Comparison of ENCODE assay signal across 1 cellular context in the genomic region with DNA sequence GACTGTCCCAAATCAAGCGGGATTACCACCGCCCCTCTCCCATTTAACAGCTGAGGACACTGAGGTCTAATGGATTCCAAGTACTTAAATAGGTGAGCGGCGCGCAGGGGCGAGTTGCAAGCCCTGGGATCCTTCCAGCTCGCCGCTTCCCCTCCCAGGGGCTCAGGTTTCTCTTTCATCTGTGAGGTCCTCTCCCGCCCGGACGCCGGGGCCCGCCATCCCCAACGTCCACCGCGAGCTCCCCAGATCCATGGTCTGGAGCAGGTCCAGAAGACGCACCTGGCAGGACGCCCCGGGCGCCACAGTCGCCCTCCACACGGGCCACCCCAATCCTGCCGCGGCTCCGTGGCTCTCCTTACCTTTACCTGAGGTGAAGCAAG.
TF ChIP-seq lines count a peak whose summit lies in the region.

No MANE protein-coding gene starts in this region.

TF ChIP-seq in HepG2, 621 proteins besides CTCF, POLR2A, EP300 and RAD21 (continued from another document and continues in another):
- TF ChIP-seq BCLAF1 (IDR thresholded peaks at IDR 0.05) (no peak), HES4 (CRISPR knock-in tag; IDR thresholded peaks at IDR 0.05; ENCODE audit: borderline replicate concordance) (no peak), ZNF331 (CRISPR knock-in tag; IDR thresholded peaks at IDR 0.05) (no peak), ZKSCAN8 (CRISPR knock-in tag; IDR thresholded peaks at IDR 0.05; ENCODE audit: borderline replicate concordance) (no peak), ZNF224 (CRISPR knock-in tag; IDR thresholded peaks at IDR 0.05) (no peak; the same call in none of the 2 replicates), MTF1 (CRISPR knock-in tag; IDR thresholded peaks at IDR 0.05) (no peak), ZNF180 (CRISPR knock-in tag; IDR thresholded peaks at IDR 0.05; ENCODE audit: borderline replicate concordance, low read depth) (no peak), ARNTL (CRISPR knock-in tag; IDR thresholded peaks at IDR 0.05) (no peak), ZNF790 (CRISPR knock-in tag; IDR thresholded peaks at IDR 0.05; ENCODE audit: borderline replicate concordance) (no peak), SATB2 (CRISPR knock-in tag; IDR thresholded peaks at IDR 0.05) (no peak; the same call in 1 of the 2 replicates), KLF12 (CRISPR knock-in tag; IDR thresholded peaks at IDR 0.05; ENCODE audit: borderline replicate concordance) (no peak), ZNF501 (CRISPR knock-in tag; IDR thresholded peaks at IDR 0.05) (peak; percentile 94; the same call in 1 of the 2 replicates), RCOR2 (CRISPR knock-in tag; IDR thresholded peaks at IDR 0.05) (no peak), ZSCAN30 (CRISPR knock-in tag; IDR thresholded peaks at IDR 0.05) (0 out of 2 replicates have a peak, but pooled peaks have one; percentile 9), PREB (CRISPR knock-in tag; IDR thresholded peaks at IDR 0.05) (0 out of 2 replicates have a peak, but pooled peaks have one; percentile 10), ZNF256 (CRISPR knock-in tag; conservative IDR thresholded peaks at IDR 0.05) (no peak), RFXANK (CRISPR knock-in tag; IDR thresholded peaks at IDR 0.05) (no peak), JUND (CRISPR knock-in tag; IDR thresholded peaks at IDR 0.05) (no peak), RNF2 (conservative IDR thresholded peaks at IDR 0.05; ENCODE audit: low read depth) (no peak), ZNF747 (CRISPR knock-in tag; IDR thresholded peaks at IDR 0.05; ENCODE audit: borderline replicate concordance) (0 out of 2 replicates have a peak, but pooled peaks have one; percentile 52), NFRKB (IDR thresholded peaks at IDR 0.05) (no peak), ZNF773 (CRISPR knock-in tag; IDR thresholded peaks at IDR 0.05; ENCODE audit: borderline replicate concordance) (0 out of 2 replicates have a peak, but pooled peaks have one; percentile 63), TCF12 (IDR thresholded peaks at IDR 0.05) (no peak), TCF12 (CRISPR knock-in tag; IDR thresholded peaks at IDR 0.05) (no peak), ZKSCAN1 (IDR thresholded peaks at IDR 0.05; ENCODE audit: low read length) (no peak), ZHX2 (IDR thresholded peaks at IDR 0.05; ENCODE audit: low read depth) (no peak), ZHX2 (CRISPR knock-in tag; IDR thresholded peaks at IDR 0.05; ENCODE audit: borderline replicate concordance) (no peak), ZNF672 (CRISPR knock-in tag; IDR thresholded peaks at IDR 0.05) (no peak), KLF9 (CRISPR knock-in tag; IDR thresholded peaks at IDR 0.05; ENCODE audit: low read depth) (no peak), ZNF547 (CRISPR knock-in tag; IDR thresholded peaks at IDR 0.05) (no peak), NR0B2 (CRISPR knock-in tag; IDR thresholded peaks at IDR 0.05) (no peak), ZNF7 (CRISPR knock-in tag; IDR thresholded peaks at IDR 0.05) (no peak), NFKBIZ (CRISPR knock-in tag; IDR thresholded peaks at IDR 0.05) (no peak), ZNF598 (CRISPR knock-in tag; IDR thresholded peaks at IDR 0.05; ENCODE audit: borderline replicate concordance) (peak; percentile 40; the same call in 1 of the 2 replicates), NPAS2 (CRISPR knock-in tag; IDR thresholded peaks at IDR 0.05; ENCODE audit: borderline replicate concordance) (no peak), ZFP36L2 (CRISPR knock-in tag; IDR thresholded peaks at IDR 0.05) (0 out of 2 replicates have a peak, but pooled peaks have one; percentile 32), NFIB (CRISPR knock-in tag; IDR thresholded peaks at IDR 0.05; ENCODE audit: borderline replicate concordance) (no peak), ARNT (IDR thresholded peaks at IDR 0.05) (no peak), ZNF615 (CRISPR knock-in tag; IDR thresholded peaks at IDR 0.05; ENCODE audit: borderline replicate concordance) (no peak), ZNF564 (CRISPR knock-in tag; IDR thresholded peaks at IDR 0.05) (no peak), NCOA5 (CRISPR knock-in tag; IDR thresholded peaks at IDR 0.05) (no peak), GABPA (IDR thresholded peaks at IDR 0.05; ENCODE audit: low read depth, low read length) (no peak), GABPA (CRISPR knock-in tag; IDR thresholded peaks at IDR 0.05; ENCODE audit: low read depth) (no peak)
- TF ChIP-seq, protein P1, sequence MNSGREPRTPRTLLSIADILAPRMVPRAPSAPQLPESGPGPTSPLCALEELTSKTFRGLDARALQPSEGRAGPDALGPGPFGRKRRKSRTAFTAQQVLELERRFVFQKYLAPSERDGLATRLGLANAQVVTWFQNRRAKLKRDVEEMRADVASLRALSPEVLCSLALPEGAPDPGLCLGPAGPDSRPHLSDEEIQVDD (CRISPR knock-in tag; IDR thresholded peaks at IDR 0.05; ENCODE audit: borderline replicate concordance), result no peak
- TF ChIP-seq, protein P2, sequence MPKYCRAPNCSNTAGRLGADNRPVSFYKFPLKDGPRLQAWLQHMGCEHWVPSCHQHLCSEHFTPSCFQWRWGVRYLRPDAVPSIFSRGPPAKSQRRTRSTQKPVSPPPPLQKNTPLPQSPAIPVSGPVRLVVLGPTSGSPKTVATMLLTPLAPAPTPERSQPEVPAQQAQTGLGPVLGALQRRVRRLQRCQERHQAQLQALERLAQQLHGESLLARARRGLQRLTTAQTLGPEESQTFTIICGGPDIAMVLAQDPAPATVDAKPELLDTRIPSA (CRISPR knock-in tag; IDR thresholded peaks at IDR 0.05; ENCODE audit: borderline replicate concordance), result peak; percentile 48; the same call in 1 of the 2 replicates
- TF ChIP-seq, protein P3, sequence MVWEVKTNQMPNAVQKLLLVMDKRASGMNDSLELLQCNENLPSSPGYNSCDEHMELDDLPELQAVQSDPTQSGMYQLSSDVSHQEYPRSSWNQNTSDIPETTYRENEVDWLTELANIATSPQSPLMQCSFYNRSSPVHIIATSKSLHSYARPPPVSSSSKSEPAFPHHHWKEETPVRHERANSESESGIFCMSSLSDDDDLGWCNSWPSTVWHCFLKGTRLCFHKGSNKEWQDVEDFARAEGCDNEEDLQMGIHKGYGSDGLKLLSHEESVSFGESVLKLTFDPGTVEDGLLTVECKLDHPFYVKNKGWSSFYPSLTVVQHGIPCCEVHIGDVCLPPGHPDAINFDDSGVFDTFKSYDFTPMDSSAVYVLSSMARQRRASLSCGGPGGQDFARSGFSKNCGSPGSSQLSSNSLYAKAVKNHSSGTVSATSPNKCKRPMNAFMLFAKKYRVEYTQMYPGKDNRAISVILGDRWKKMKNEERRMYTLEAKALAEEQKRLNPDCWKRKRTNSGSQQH (CRISPR knock-in tag; IDR thresholded peaks at IDR 0.05; ENCODE audit: low read depth), result no peak
- TF ChIP-seq, protein P4, sequence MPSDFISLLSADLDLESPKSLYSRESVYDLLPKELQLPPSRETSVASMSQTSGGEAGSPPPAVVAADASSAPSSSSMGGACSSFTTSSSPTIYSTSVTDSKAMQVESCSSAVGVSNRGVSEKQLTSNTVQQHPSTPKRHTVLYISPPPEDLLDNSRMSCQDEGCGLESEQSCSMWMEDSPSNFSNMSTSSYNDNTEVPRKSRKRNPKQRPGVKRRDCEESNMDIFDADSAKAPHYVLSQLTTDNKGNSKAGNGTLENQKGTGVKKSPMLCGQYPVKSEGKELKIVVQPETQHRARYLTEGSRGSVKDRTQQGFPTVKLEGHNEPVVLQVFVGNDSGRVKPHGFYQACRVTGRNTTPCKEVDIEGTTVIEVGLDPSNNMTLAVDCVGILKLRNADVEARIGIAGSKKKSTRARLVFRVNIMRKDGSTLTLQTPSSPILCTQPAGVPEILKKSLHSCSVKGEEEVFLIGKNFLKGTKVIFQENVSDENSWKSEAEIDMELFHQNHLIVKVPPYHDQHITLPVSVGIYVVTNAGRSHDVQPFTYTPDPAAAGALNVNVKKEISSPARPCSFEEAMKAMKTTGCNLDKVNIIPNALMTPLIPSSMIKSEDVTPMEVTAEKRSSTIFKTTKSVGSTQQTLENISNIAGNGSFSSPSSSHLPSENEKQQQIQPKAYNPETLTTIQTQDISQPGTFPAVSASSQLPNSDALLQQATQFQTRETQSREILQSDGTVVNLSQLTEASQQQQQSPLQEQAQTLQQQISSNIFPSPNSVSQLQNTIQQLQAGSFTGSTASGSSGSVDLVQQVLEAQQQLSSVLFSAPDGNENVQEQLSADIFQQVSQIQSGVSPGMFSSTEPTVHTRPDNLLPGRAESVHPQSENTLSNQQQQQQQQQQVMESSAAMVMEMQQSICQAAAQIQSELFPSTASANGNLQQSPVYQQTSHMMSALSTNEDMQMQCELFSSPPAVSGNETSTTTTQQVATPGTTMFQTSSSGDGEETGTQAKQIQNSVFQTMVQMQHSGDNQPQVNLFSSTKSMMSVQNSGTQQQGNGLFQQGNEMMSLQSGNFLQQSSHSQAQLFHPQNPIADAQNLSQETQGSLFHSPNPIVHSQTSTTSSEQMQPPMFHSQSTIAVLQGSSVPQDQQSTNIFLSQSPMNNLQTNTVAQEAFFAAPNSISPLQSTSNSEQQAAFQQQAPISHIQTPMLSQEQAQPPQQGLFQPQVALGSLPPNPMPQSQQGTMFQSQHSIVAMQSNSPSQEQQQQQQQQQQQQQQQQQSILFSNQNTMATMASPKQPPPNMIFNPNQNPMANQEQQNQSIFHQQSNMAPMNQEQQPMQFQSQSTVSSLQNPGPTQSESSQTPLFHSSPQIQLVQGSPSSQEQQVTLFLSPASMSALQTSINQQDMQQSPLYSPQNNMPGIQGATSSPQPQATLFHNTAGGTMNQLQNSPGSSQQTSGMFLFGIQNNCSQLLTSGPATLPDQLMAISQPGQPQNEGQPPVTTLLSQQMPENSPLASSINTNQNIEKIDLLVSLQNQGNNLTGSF (CRISPR knock-in tag; IDR thresholded peaks at IDR 0.05), result no peak
